In the genomic region with DNA sequence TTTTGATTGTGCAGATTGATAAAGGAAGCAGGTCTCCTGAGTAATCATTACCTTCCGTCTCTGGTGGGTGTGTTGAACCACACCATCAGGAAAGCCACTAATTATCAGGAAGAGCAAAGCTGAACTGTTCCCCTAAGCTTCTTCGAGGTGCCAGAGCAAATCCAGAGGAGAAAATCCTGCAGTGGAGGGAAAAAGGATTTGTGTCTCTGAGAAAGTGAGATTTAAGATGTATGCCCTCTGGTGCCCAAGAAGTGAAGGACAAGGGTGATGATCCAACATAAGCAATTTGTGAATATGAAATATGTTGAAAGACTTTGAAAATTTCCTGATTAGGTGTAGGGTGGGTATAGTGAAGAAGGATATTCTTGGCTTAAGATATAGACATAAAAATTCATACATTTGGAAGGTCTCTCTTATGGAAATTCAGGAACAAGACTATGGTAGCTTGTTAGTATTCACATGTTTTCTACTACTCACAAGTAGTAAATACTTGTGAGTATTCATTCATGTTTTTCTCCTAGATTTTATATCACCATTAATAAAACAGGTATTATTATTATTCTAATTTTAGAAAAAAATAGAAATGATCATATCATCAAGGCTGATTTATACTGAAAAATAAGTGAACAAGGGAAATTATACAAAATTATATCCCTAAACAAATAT, we compare ENCODE assay signal across 8 cellular contexts. TPM values are rescaled to one million over a fixed set of nuclear protein-coding genes. Genes with fewer than 3 reads are reported as not detected.
A peak's percentile ranks its signal among the peaks of the same experiment; 100 is the strongest.
DNase-seq lines count a peak whose midpoint lies in the region; ATAC-seq and TF ChIP-seq lines count a peak whose summit lies in the region.

No MANE protein-coding gene starts in this region.

- peak; percentile 74 for DNase-seq in DMS53 (lab: John Stamatoyannopoulos, UW)
- peak; percentile 75 for DNase-seq in HCEC 1CT
- DNase-seq in NCI-H2227 (lab: John Stamatoyannopoulos, UW; ENCODE audit: unreplicated experiment) = peak; percentile 54
- DNase-seq in activated CD4-positive, alpha-beta memory T cell treated with anti-CD3 and anti-CD28 coated beads for 36 hours = peak; percentile 39
- peak; percentile 7 for DNase-seq in germinal center (ENCODE audit: low spot score)
- peak in 4 of 5 donors; percentile 42 to 80 (median 50) for DNase-seq in ovary

- peaks cover 2% of the 10 kb centered on the region for H3K36me3 Mint-ChIP-seq in activated CD4-positive, alpha-beta memory T cell treated with anti-CD3 and anti-CD28 coated beads for 36 hours

- no peak overlapping the region for H3K4me3 ChIP-seq in ovary

- 1 to 9% (median 3%) methylated on average over 2 of the region's 2 CpGs for WGBS in ovary, 3 donors

- H3K9me3 Mint-ChIP-seq in activated CD4-positive, alpha-beta memory T cell treated with anti-CD3 and anti-CD28 coated beads for 36 hours = peaks cover 11% of the 10 kb centered on the region

- peaks cover 2% of the 10 kb centered on the region for H3K4me1 Mint-ChIP-seq in activated CD4-positive, alpha-beta memory T cell treated with anti-CD3 and anti-CD28 coated beads for 36 hours (ENCODE audit: low read depth)

- TF ChIP-seq POLR2A in ovary (IDR thresholded peaks at IDR 0.05) = no peak

- no peak for TF ChIP-seq EP300 in ovary (IDR thresholded peaks at IDR 0.05)

- CTCF ChIA-PET in activated CD4-positive, alpha-beta memory T cell treated with anti-CD3 and anti-CD28 coated beads for 36 hours (lab: Charles Lee) = interaction anchor here (0.6 to 4.7 kb wide), 17 partner anchors 8 to 205 kb away, joined by 3 to 57 read pairs (median 5); no protein-coding TSS in a partner anchor

- TF ChIP-seq CTCF in ovary (IDR thresholded peaks at IDR 0.05) = peak; percentile 77 to 82 (median 79)

- H3K4me3 Mint-ChIP-seq in activated CD4-positive, alpha-beta memory T cell treated with anti-CD3 and anti-CD28 coated beads for 36 hours = no peak overlapping the region

- no peaks in the 10 kb centered on the region for H3K27me3 ChIP-seq in ovary

- ATAC-seq in HG03378 (IDR thresholded peaks at IDR 0.05; ENCODE audit: unreplicated experiment) (no peak), HG03025 (IDR thresholded peaks at IDR 0.05; ENCODE audit: low FRiP score, unreplicated experiment) (no peak)

- no peak overlapping the region for H3K27ac Mint-ChIP-seq in activated CD4-positive, alpha-beta memory T cell treated with anti-CD3 and anti-CD28 coated beads for 36 hours

- POLR2A ChIA-PET in activated CD4-positive, alpha-beta memory T cell treated with anti-CD3 and anti-CD28 coated beads for 36 hours (lab: Charles Lee) = no interaction called here

- H3K27me3 Mint-ChIP-seq in activated CD4-positive, alpha-beta memory T cell treated with anti-CD3 and anti-CD28 coated beads for 36 hours = peaks cover under 1% of the 10 kb centered on the region

- H3K36me3 ChIP-seq in ovary = no peaks in the 10 kb centered on the region

- peaks cover 3% of the 10 kb centered on the region for H3K4me1 ChIP-seq in ovary (ENCODE audit: insufficient read depth)

- intact Hi-C loops in activated CD4-positive, alpha-beta memory T cell treated with anti-CD3 and anti-CD28 coated beads for 36 hours (cut with micrococcal nuclease) = loop anchor here (1.0 to 2.0 kb wide), 4 partner anchors 15 to 205 kb away; a partner anchor contains a TSS
- intact Hi-C loops in ovary (cut with DNase I) = loop anchor here in 3 of 4 donors (1.0 to 10.0 kb wide), 5 partner anchors 63 to 593 kb away; a partner anchor contains a TSS

- H3K27ac ChIP-seq in ovary = peak overlapping the region in 1 of 2 donors; percentile 13

- peaks cover 0 to 3% of the 10 kb centered on the region in 2 donors for H3K9me3 ChIP-seq in ovary

RNA-seq across cellular contexts. Expression of a gene that starts 34.8 kb away (rescaled TPM):
- 10 to 100 TPM; 28.4 to 34.4 TPM for total RNA-seq in activated CD4-positive, alpha-beta memory T cell treated with anti-CD3 and anti-CD28 coated beads for 36 hours
- total RNA-seq in ovary = 10 to 100 TPM; 19.8 to 40.9 (median 35.2) TPM
- polyA plus RNA-seq in ovary = 10 to 100 TPM; 15.6 to 31.2 TPM

RNA-seq across cellular contexts. Expression of a gene that starts 59.7 kb away (rescaled TPM):
- total RNA-seq in activated CD4-positive, alpha-beta memory T cell treated with anti-CD3 and anti-CD28 coated beads for 36 hours = 1 to 10 TPM; 1.0 to 1.2 TPM
- 100 to 1,000 TPM in 4 of 7 donors, 10 to 100 TPM in 3; 96.0 to 160 (median 112) TPM for total RNA-seq in ovary
- 10 to 100 TPM; 65.4 to 87.4 TPM for polyA plus RNA-seq in ovary

Comparison
In these comparisons a context has a peak if more than half of its experiments do, and no peak if none do; other contexts are left out.
1. DNase-seq: peak in every context shown above with its lines; median percentile 75 in HCEC 1CT; 74 in DMS53; 54 in NCI-H2227; 50 in ovary; 39 in activated CD4-positive, alpha-beta memory T cell treated with anti-CD3 and anti-CD28 coated beads for 36 hours; 7 in germinal center.
2. RNA of a gene that starts 59.7 kb away (total RNA-seq): 96.0 to 160 TPM in ovary; 1.0 to 1.2 TPM in activated CD4-positive, alpha-beta memory T cell treated with anti-CD3 and anti-CD28 coated beads for 36 hours; every median in the first group is over 10 times any median in the second.